Comparison of ENCODE assay signal across 29 cellular contexts in the genomic region with DNA sequence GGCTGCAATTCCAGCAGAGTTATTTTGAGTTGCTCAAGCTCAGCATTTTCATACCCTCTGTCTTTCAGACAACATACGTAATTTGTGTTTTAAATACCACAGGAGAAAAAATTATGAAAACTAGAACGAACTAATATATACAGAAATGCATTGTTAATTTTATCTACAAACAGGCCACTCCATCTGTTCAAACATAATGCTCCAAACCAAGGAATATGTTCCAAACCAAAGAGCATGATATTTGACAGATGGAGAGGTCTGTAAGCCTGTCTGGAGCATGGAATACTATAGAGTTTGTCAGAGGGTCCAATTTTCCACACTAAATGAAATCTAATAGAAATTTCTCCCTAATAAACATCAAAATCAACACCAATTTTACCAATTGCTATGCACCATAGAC.
"Had no signal": no experiment of that assay in that cellular context is flagged by ENCODE, and none has a peak within 500 bp of the region (broad histone marks: within the 10 kb centered on the region; RNA-seq: fewer than 3 reads in every experiment).

No MANE protein-coding gene starts in this region.

- H3K4me3 Mint-ChIP-seq: activated B cell treated with CpG ODN at 0.5 μM for 24 hours; activated CD4-positive, alpha-beta memory T cell treated with anti-CD3 and anti-CD28 coated beads for 36 hours; activated naive CD8-positive, alpha-beta T cell treated with anti-CD3 and anti-CD28 coated beads for 36 hours; activated T-cell treated with anti-CD3 and anti-CD28 coated beads, Interleukin-2, amount 50 U/mL, for 4 hours; central memory CD8-positive, alpha-beta T cell; T-helper 17 cell had no signal

- ATAC-seq: activated T-cell treated with anti-CD3 and anti-CD28 coated beads, Interleukin-2, amount 50 U/mL, for 4 hours; Panc1; T-helper 17 cell had no signal

- H3K4me1 Mint-ChIP-seq: activated B cell treated with CpG ODN at 0.5 μM for 24 hours; activated naive CD8-positive, alpha-beta T cell treated with anti-CD3 and anti-CD28 coated beads for 36 hours; central memory CD8-positive, alpha-beta T cell; T-helper 17 cell had no signal

- DNase-seq: activated B cell treated with CpG ODN at 0.5 μM for 24 hours; activated CD4-positive, alpha-beta memory T cell treated with anti-CD3 and anti-CD28 coated beads for 36 hours; activated CD4-positive, alpha-beta T cell treated with anti-CD3 and anti-CD28 coated beads for 4 hours; activated CD4-positive, alpha-beta T cell treated with anti-CD3 and anti-CD28 coated beads, Interleukin-2, amount 50 U/mL, for 1 hour; activated CD4-positive, CD25-positive, alpha-beta regulatory T cell treated with anti-CD3 and anti-CD28 coated beads, Interleukin-2, amount 50 U/mL, for 72 hours; activated CD8-positive, alpha-beta memory T cell treated with anti-CD3 and anti-CD28 coated beads, Interleukin-2, amount 50 U/mL, for 4 hours; activated effector memory CD4-positive, alpha-beta T cell treated with Interleukin-2 at 50 U/mL for 16 hours; activated naive CD4-positive, alpha-beta T cell treated with anti-CD3 and anti-CD28 coated beads, Interleukin-2, amount 50 U/mL, for 16 hours; activated naive CD8-positive, alpha-beta T cell treated with anti-CD3 and anti-CD28 coated beads for 36 hours; activated T-cell treated with anti-CD3 and anti-CD28 coated beads for 4 hours; activated T-cell treated with anti-CD3 and anti-CD28 coated beads, Interleukin-2, amount 50 U/mL, for 4 hours; amniotic stem cell; aorta; brain microvascular endothelial cell; Karpas-422; KBM-7; NCI-H1105 treated with DMSO at 0.1 percent for 48 hours; NCI-H1436; NCI-H187; NCI-H2029 treated with DMSO at 0.1 percent for 48 hours; NCI-H2107; NCI-H226; NCI-H510A; SHP77; SJCRH30; SK-N-SH; T-helper 17 cell had no signal

- H3K27ac Mint-ChIP-seq: activated B cell treated with CpG ODN at 0.5 μM for 24 hours; activated CD4-positive, alpha-beta memory T cell treated with anti-CD3 and anti-CD28 coated beads for 36 hours; activated naive CD8-positive, alpha-beta T cell treated with anti-CD3 and anti-CD28 coated beads for 36 hours; T-helper 17 cell had no signal

- H3K36me3 Mint-ChIP-seq: activated CD4-positive, alpha-beta memory T cell treated with anti-CD3 and anti-CD28 coated beads for 36 hours; activated naive CD8-positive, alpha-beta T cell treated with anti-CD3 and anti-CD28 coated beads for 36 hours had no signal

- H3K27me3 Mint-ChIP-seq: activated B cell treated with CpG ODN at 0.5 μM for 24 hours; activated CD4-positive, alpha-beta memory T cell treated with anti-CD3 and anti-CD28 coated beads for 36 hours; activated naive CD8-positive, alpha-beta T cell treated with anti-CD3 and anti-CD28 coated beads for 36 hours; central memory CD8-positive, alpha-beta T cell; T-helper 17 cell had no signal

- H3K9me3 Mint-ChIP-seq: activated B cell treated with CpG ODN at 0.5 μM for 24 hours had no signal
